21 cellular contexts compared by ENCODE assay signal in the genomic region with DNA sequence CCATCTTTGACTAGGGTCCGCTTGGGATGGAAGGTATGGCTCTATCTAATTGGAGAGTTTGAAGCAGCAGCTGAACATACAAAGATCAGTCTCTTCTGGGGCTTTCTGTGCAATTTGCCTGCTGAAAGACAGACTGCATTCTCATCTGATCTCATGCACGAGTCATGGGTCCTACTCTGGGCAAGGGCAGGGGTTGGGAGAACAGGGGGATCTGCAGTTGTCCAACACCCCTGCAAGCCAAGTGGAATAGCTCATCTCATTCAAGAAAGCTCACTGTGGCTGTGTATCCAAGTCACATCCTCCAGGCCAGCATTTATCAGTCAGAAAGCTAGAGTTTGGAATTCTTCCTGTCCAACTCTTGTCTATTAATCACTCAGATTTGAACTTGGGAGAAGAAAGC.
DNase-seq lines count a peak whose midpoint lies in the region; ATAC-seq and TF ChIP-seq lines count a peak whose summit lies in the region.
"Had no signal": no experiment of that assay in that cellular context is flagged by ENCODE, and none has a peak within 500 bp of the region (broad histone marks: within the 10 kb centered on the region; RNA-seq: fewer than 3 reads in every experiment).

No MANE protein-coding gene starts in this region.

- H3K9me3 Mint-ChIP-seq in CD14-positive monocyte = peaks cover 0 to 5% (median 2%) of the 10 kb centered on the region in 7 donors
- no peaks in the 10 kb centered on the region for H3K9me3 Mint-ChIP-seq in activated T-helper 17 cell treated with anti-CD3 and anti-CD28 coated beads, Interleukin-2, amount 50 U/mL, for 72 hours
- H3K9me3 Mint-ChIP-seq: CD4-positive, CD25-positive, alpha-beta regulatory T cell; T-cell had no signal

- TF ChIP-seq CTCF in fibroblast of mammary gland (conservative IDR thresholded peaks at IDR 0.05; ENCODE audit: control insufficient read depth, insufficient read depth, low read depth, low read length) (no peak), CD14-positive monocyte (IDR thresholded peaks at IDR 0.05) (no peak)

- no peaks in the 10 kb centered on the region for H3K36me3 Mint-ChIP-seq in CD14-positive monocyte
- no peaks in the 10 kb centered on the region for H3K36me3 Mint-ChIP-seq in activated T-helper 17 cell treated with anti-CD3 and anti-CD28 coated beads, Interleukin-2, amount 50 U/mL, for 72 hours (ENCODE audit: low read depth)
- H3K36me3 Mint-ChIP-seq: CD4-positive, CD25-positive, alpha-beta regulatory T cell; IgD-negative memory B cell; T-cell had no signal

- no peak for ATAC-seq in activated T-helper 17 cell treated with anti-CD3 and anti-CD28 coated beads, Interleukin-2, amount 50 U/mL, for 72 hours (replicated peaks)
- ATAC-seq: GM12878, Right ventricle myocardium inferior, T-cell had no signal

- no peak overlapping the region for H3K4me3 Mint-ChIP-seq in CD14-positive monocyte
- no peak overlapping the region for H3K4me3 Mint-ChIP-seq in activated T-helper 17 cell treated with anti-CD3 and anti-CD28 coated beads, Interleukin-2, amount 50 U/mL, for 72 hours
- H3K4me3 Mint-ChIP-seq: CD4-positive, CD25-positive, alpha-beta regulatory T cell; IgD-negative memory B cell; T-cell had no signal

- no peaks in the 10 kb centered on the region for H3K4me1 Mint-ChIP-seq in CD14-positive monocyte
- no peaks in the 10 kb centered on the region for H3K4me1 Mint-ChIP-seq in activated T-helper 17 cell treated with anti-CD3 and anti-CD28 coated beads, Interleukin-2, amount 50 U/mL, for 72 hours
- H3K4me1 Mint-ChIP-seq: CD4-positive, CD25-positive, alpha-beta regulatory T cell; T-cell had no signal

- POLR2A ChIA-PET in HEK293T (lab: Yijun Ruan, JAX) = no interaction called here

- DNase-seq in AG20443 (ENCODE audit: low spot score) (peak; percentile 12), NCI-H226 (peak; percentile 56), fibroblast of mammary gland (ENCODE audit: low read depth) (peak; percentile 61), skeletal muscle cell (ENCODE audit: low read depth) (peak; percentile 41), CD14-positive monocyte (ENCODE audit: low spot score) (no peak), HEK293T (ENCODE audit: extremely low spot score) (no peak)
- DNase-seq: BE2C; CD4-positive, CD25-positive, alpha-beta regulatory T cell; DMS79; Karpas-422; NCI-H1417; NCI-H1694 treated with DMSO at 0.1 percent for 48 hours; NCI-H446 treated with DMSO at 0.1 percent for 48 hours; NCI-H526 treated with DMSO at 0.1 percent for 48 hours; OCI-M1; T-cell had no signal

- intact Hi-C loops in CD14-positive monocyte (cut with micrococcal nuclease) = no loop called here

- no peak overlapping the region for H3K4me3 ChIP-seq in fibroblast of mammary gland (ENCODE audit: control insufficient read depth, low read depth, low read length)
- H3K4me3 ChIP-seq in skeletal muscle cell (ENCODE audit: low read depth, low read length) = no peak overlapping the region
- H3K4me3 ChIP-seq: GM12878, HAP-1 had no signal

- no peak overlapping the region for H3K27ac Mint-ChIP-seq in CD14-positive monocyte
- H3K27ac Mint-ChIP-seq in activated T-helper 17 cell treated with anti-CD3 and anti-CD28 coated beads, Interleukin-2, amount 50 U/mL, for 72 hours = no peak overlapping the region
- H3K27ac Mint-ChIP-seq: CD4-positive, CD25-positive, alpha-beta regulatory T cell; IgD-negative memory B cell; T-cell had no signal

- no peaks in the 10 kb centered on the region for H3K27me3 Mint-ChIP-seq in CD14-positive monocyte (ENCODE audit: low read depth in 3 of 3)
- no peaks in the 10 kb centered on the region for H3K27me3 Mint-ChIP-seq in activated T-helper 17 cell treated with anti-CD3 and anti-CD28 coated beads, Interleukin-2, amount 50 U/mL, for 72 hours
- H3K27me3 Mint-ChIP-seq: CD4-positive, CD25-positive, alpha-beta regulatory T cell had no signal

- CTCF ChIA-PET in HEK293T (lab: Yijun Ruan, JAX) = no interaction called here

TF ChIP-seq in HEK293T, 16 proteins besides CTCF, POLR2A, EP300 and RAD21:
- no peak for TF ChIP-seq SUZ12 (IDR thresholded peaks at IDR 0.05)
- no peak for TF ChIP-seq PKNOX1 (IDR thresholded peaks at IDR 0.05)
- TF ChIP-seq FOXK2 (IDR thresholded peaks at IDR 0.05) = no peak
- no peak for TF ChIP-seq FOXA1 (IDR thresholded peaks at IDR 0.05)
- TF ChIP-seq HDGF (IDR thresholded peaks at IDR 0.05; ENCODE audit: borderline replicate concordance) = no peak
- TF ChIP-seq ZNF384 (IDR thresholded peaks at IDR 0.05) = no peak
- no peak for TF ChIP-seq LEF1 (IDR thresholded peaks at IDR 0.05; ENCODE audit: borderline replicate concordance)
- TF ChIP-seq FOXM1 (IDR thresholded peaks at IDR 0.05; ENCODE audit: borderline replicate concordance) = no peak
- TF ChIP-seq BHLHE40 (IDR thresholded peaks at IDR 0.05; ENCODE audit: borderline replicate concordance) = no peak
- TF ChIP-seq CTBP1 (IDR thresholded peaks at IDR 0.05; ENCODE audit: borderline replicate concordance) = no peak

Comparison
In these comparisons a context has a peak if more than half of its experiments do, and no peak if none do; other contexts are left out.
1. DNase-seq: peak in AG20443 (single experiment), NCI-H226 (single experiment), fibroblast of mammary gland (single experiment) and skeletal muscle cell (single experiment); none in CD14-positive monocyte (single experiment) and HEK293T (single experiment).